Comparison of ENCODE assay signal across 1 cellular context in genomic region chr22:23752090-23752691, GRCh38.
A peak's percentile ranks its signal among the peaks of the same experiment; 100 is the strongest.
TF ChIP-seq lines count a peak whose summit lies in the region.

No MANE protein-coding gene starts in this region.

TF ChIP-seq in K562, 482 proteins besides CTCF, POLR2A, EP300 and RAD21:
- peak; percentile 9 for TF ChIP-seq POLR3A (IDR thresholded peaks at IDR 0.05; ENCODE audit: borderline replicate concordance, extremely low read depth, insufficient read depth, insufficient read length)
- TF ChIP-seq JUN (IDR thresholded peaks at IDR 0.05; ENCODE audit: borderline replicate concordance, low read depth, low read length), result no peak
- no peak for TF ChIP-seq JUN (CRISPR knock-in tag; IDR thresholded peaks at IDR 0.05; ENCODE audit: borderline replicate concordance)
